In genomic region chr1:205350626-205351235, GRCh38 we compare ENCODE assay signal across 1 cellular context.
TF ChIP-seq lines count a peak whose summit lies in the region.

No MANE protein-coding gene starts in this region.

TF ChIP-seq in HEK293, 187 proteins besides CTCF, POLR2A, EP300 and RAD21 (continued from another document):
- TF ChIP-seq TSHZ1 (tag by site-specific recombination; IDR thresholded peaks at IDR 0.05; ENCODE audit: borderline replicate concordance) (peak; percentile 15; the same call in 1 of the 2 replicates), ZSCAN4 (tag by site-specific recombination; IDR thresholded peaks at IDR 0.05) (peak; percentile 95), ZBTB17 (tag by site-specific recombination; IDR thresholded peaks at IDR 0.05) (no peak)
